8 cellular contexts compared by ENCODE assay signal in genomic region chr20:47352332-47353223, GRCh38. TPM values are rescaled to one million over a fixed set of nuclear protein-coding genes. Genes with fewer than 3 reads are reported as not detected.
DNase-seq lines count a peak whose midpoint lies in the region; ATAC-seq lines count a peak whose summit lies in the region.

No MANE protein-coding gene starts in this region.

- no peaks in the 10 kb centered on the region for H3K36me3 ChIP-seq in mucosa of stomach (ENCODE audit: control insufficient read depth, insufficient read depth, low read length)

- ATAC-seq in GM21360 (IDR thresholded peaks at IDR 0.05; ENCODE audit: unreplicated experiment) (no peak), HG03342 (IDR thresholded peaks at IDR 0.05; ENCODE audit: unreplicated experiment) (no peak)

- peak overlapping the region; percentile 77 for H3K9ac ChIP-seq in mucosa of stomach (ENCODE audit: low read length)

- peak overlapping the region; percentile 3 for H3K4me3 ChIP-seq in mucosa of stomach (ENCODE audit: low read length)

- no peaks in the 10 kb centered on the region for H3K27me3 ChIP-seq in mucosa of stomach (ENCODE audit: control insufficient read depth, insufficient read depth, low read length)

- peaks cover 93% of the 10 kb centered on the region for H3K4me1 ChIP-seq in mucosa of stomach (ENCODE audit: control insufficient read depth, insufficient read depth, low read length)

- DNase-seq in DMS 273 treated with DMSO at 0.1 percent for 48 hours (lab: John Stamatoyannopoulos, UW): peak; percentile 64
- peak; percentile 74 for DNase-seq in NCI-H526 treated with DMSO at 0.1 percent for 48 hours (lab: John Stamatoyannopoulos, UW)
- DNase-seq in dermis blood vessel endothelial cell: peak; percentile 76
- no peak for DNase-seq in HPDE6-E6E7 (ENCODE audit: extremely low spot score)
- DNase-seq in NCI-H1436 (lab: John Stamatoyannopoulos, UW): no peak

- no peaks in the 10 kb centered on the region for H3K9me3 ChIP-seq in mucosa of stomach (ENCODE audit: control insufficient read depth, low read length)

RNA-seq across cellular contexts. Expression of gene ZMYND8, which starts 3.9 kb away (rescaled TPM):
- total RNA-seq in dermis blood vessel endothelial cell: 35.9 and 59.4 TPM in 2 replicates

Comparison
In these comparisons a context has a peak if more than half of its experiments do, and no peak if none do; other contexts are left out.
1. DNase-seq: peak in DMS 273 treated with DMSO at 0.1 percent for 48 hours (single experiment), NCI-H526 treated with DMSO at 0.1 percent for 48 hours (single experiment) and dermis blood vessel endothelial cell (single experiment); none in HPDE6-E6E7 (single experiment) and NCI-H1436 (single experiment).